23 cellular contexts compared by ENCODE assay signal in the genomic region with DNA sequence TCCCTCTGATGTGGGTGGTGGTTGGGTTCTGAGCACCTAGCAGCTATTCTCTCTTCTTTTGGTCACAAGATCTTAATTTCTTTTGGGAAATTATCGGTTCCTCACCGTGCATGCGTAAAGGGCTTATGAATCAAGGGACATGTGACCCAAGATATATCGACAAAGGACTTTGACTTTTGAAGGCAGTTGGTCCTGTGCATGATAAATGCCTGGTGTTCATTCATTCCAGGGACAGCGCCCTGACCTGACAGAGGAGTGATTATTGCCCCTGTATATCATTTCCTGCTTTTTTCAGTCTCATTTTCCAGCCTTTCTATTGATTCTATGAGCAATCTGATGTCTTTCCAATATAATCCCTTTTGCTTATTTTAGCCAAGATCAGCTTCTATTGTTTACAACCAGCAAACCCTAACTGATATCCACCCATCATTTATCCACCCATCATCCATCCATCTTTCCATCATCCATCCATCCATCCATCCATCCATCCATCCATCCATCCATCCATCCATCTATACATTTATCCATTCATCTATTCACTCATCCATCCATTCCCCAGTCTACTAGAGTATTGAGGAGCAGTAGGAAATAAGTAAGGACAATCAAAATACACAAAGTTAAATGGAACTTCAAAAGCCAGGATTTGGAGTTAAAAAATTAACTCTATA. TPM values are rescaled to one million over a fixed set of nuclear protein-coding genes. Genes with fewer than 3 reads are reported as not detected.
DNase-seq lines count a peak whose midpoint lies in the region; ATAC-seq, FAIRE-seq and TF ChIP-seq lines count a peak whose summit lies in the region.
"Had no signal": no experiment of that assay in that cellular context is flagged by ENCODE, and none has a peak within 500 bp of the region (broad histone marks: within the 10 kb centered on the region; RNA-seq: fewer than 3 reads in every experiment).

No MANE protein-coding gene starts in this region.

- ATAC-seq in A549 (no peak; a peak in 1 of 6 replicates), mucosa of descending colon (peak; percentile 58), GM21717 (IDR thresholded peaks at IDR 0.05; ENCODE audit: unreplicated experiment) (no peak)
- ATAC-seq: Right ventricle myocardium inferior had no signal

- POLR2A ChIA-PET in A549 (lab: Yijun Ruan, JAX): no interaction called here

- H3K9ac ChIP-seq in astrocyte (ENCODE audit: low read length): peak overlapping the region; percentile 47

- TF ChIP-seq RAD21 in A549 (conservative IDR thresholded peaks at IDR 0.05 in 1 of 2, IDR thresholded peaks at IDR 0.05 in 1 of 2): no peak

- intact Hi-C loops in mucosa of descending colon (cut with DNase I, micrococcal nuclease): no loop called here

- no peaks in the 10 kb centered on the region for H3K9me3 ChIP-seq in A549
- no peaks in the 10 kb centered on the region for H3K9me3 ChIP-seq in astrocyte (ENCODE audit: insufficient read depth, low read depth, low read length)
- H3K9me3 ChIP-seq in mucosa of descending colon: no peaks in the 10 kb centered on the region

- H3K27me3 Mint-ChIP-seq in HFFc6 (ENCODE audit: insufficient read depth): no peaks in the 10 kb centered on the region
- H3K27me3 Mint-ChIP-seq in astrocyte (ENCODE audit: low read depth, unreplicated experiment): peaks cover 12% of the 10 kb centered on the region

- H3K36me3 ChIP-seq in astrocyte (ENCODE audit: insufficient read depth, low read length): no peaks in the 10 kb centered on the region
- H3K36me3 ChIP-seq in mucosa of descending colon (ENCODE audit: low read depth): no peaks in the 10 kb centered on the region

- no peak for TF ChIP-seq EP300 in A549 (IDR thresholded peaks at IDR 0.05)

- H3K36me3 Mint-ChIP-seq in HFFc6 (ENCODE audit: low read depth) (no peaks in the 10 kb centered on the region), astrocyte (ENCODE audit: low read depth, unreplicated experiment) (no peaks in the 10 kb centered on the region)
- H3K36me3 Mint-ChIP-seq: CD8-positive, alpha-beta memory T cell had no signal

- no peaks in the 10 kb centered on the region for H3K79me2 ChIP-seq in astrocyte (ENCODE audit: insufficient read depth, low read length)

- peaks cover 24% of the 10 kb centered on the region; the same call in 1 of the 2 replicates for H3K4me1 Mint-ChIP-seq in HFFc6 (ENCODE audit: low read depth)
- H3K4me1 Mint-ChIP-seq in astrocyte (ENCODE audit: low read depth, unreplicated experiment): peaks cover 4% of the 10 kb centered on the region
- H3K4me1 Mint-ChIP-seq: CD8-positive, alpha-beta memory T cell had no signal

- H3K27ac Mint-ChIP-seq in HFFc6 (peak overlapping the region; percentile 67; the same call in 1 of the 2 replicates), astrocyte (ENCODE audit: unreplicated experiment) (no peak overlapping the region)
- H3K27ac Mint-ChIP-seq: CD8-positive, alpha-beta memory T cell had no signal

- H3K27me3 ChIP-seq in astrocyte (ENCODE audit: insufficient read depth, low read length): no peaks in the 10 kb centered on the region

- peak overlapping the region; percentile 1 for H2AFZ ChIP-seq in astrocyte (ENCODE audit: low read depth, low read length)

- H3K9me3 Mint-ChIP-seq in HFFc6 (peaks cover 19% of the 10 kb centered on the region), astrocyte (ENCODE audit: unreplicated experiment) (peaks cover 2% of the 10 kb centered on the region)

- peak overlapping the region; percentile 56 to 78 for H3K27ac ChIP-seq in A549
- peak overlapping the region; percentile 53 for H3K27ac ChIP-seq in astrocyte (ENCODE audit: low read depth, low read length)
- H3K27ac ChIP-seq: HL-60 had no signal

- peaks cover 23% of the 10 kb centered on the region for H3K4me1 ChIP-seq in A549
- peaks cover 13% of the 10 kb centered on the region for H3K4me1 ChIP-seq in astrocyte (ENCODE audit: insufficient read depth, low read length)
- no peaks in the 10 kb centered on the region for H3K4me1 ChIP-seq in mucosa of descending colon (ENCODE audit: low read depth)

- FAIRE-seq in A549 (lab: Jason Lieb, UNC) (no peak), astrocyte (lab: Jason Lieb, UNC) (no peak)
- FAIRE-seq: D721Med, GM12891, GM19239 had no signal

- no peak overlapping the region for H3K4me3 Mint-ChIP-seq in HFFc6
- no peak overlapping the region for H3K4me3 Mint-ChIP-seq in astrocyte (ENCODE audit: unreplicated experiment)
- H3K4me3 Mint-ChIP-seq: CD8-positive, alpha-beta memory T cell had no signal

- DNase-seq in A549 (ENCODE audit: low read depth in 1 of 2, low spot score in 1 of 2): no peak
- DNase-seq in HFFc6: no peak
- no peak for DNase-seq in astrocyte (ENCODE audit: low read depth)
- DNase-seq in mucosa of descending colon: no peak
- no peak for DNase-seq in glomerular visceral epithelial cell (ENCODE audit: extremely low spot score)
- no peak for DNase-seq in activated effector memory CD4-positive, alpha-beta T cell treated with anti-CD3 and anti-CD28 coated beads, Interleukin-2, amount 50 U/mL, for 16 hours
- DNase-seq: C1 segment of cervical spinal cord; CD8-positive, alpha-beta memory T cell; GOT3; NCI-H1417 treated with DMSO at 0.1 percent for 48 hours; NCI-H187 treated with DMSO at 0.1 percent for 48 hours; NCI-H524; NCI-H82 had no signal

- TF ChIP-seq POLR2A in A549 (IDR thresholded peaks at IDR 0.05; ENCODE audit: low read length): no peak

- H4K20me1 ChIP-seq in astrocyte (ENCODE audit: insufficient read depth, low read length): peaks cover 3% of the 10 kb centered on the region

- no peak overlapping the region for H3K4me3 ChIP-seq in A549
- no peak overlapping the region for H3K4me3 ChIP-seq in astrocyte (ENCODE audit: insufficient read depth, low read depth, low read length)
- no peak overlapping the region for H3K4me3 ChIP-seq in mucosa of descending colon

- 67% methylated on average over 5 of the region's 5 CpGs for WGBS in A549 (ENCODE audit: missing lambda C conversion rate)

- H3K4me2 ChIP-seq in A549 (peak overlapping the region; percentile 68), astrocyte (ENCODE audit: low read length) (peak overlapping the region; percentile 73)

- TF ChIP-seq CTCF in A549 (IDR thresholded peaks at IDR 0.05): no peak
- no peak for TF ChIP-seq CTCF in HFFc6 (IDR thresholded peaks at IDR 0.05)
- no peak for TF ChIP-seq CTCF in astrocyte (IDR thresholded peaks at IDR 0.05; ENCODE audit: insufficient read depth, low read depth, low read length)
- TF ChIP-seq CTCF in mucosa of descending colon (IDR thresholded peaks at IDR 0.05): no peak

- CTCF ChIA-PET in A549 (lab: Yijun Ruan, JAX): interaction anchor here (0.9 to 3.5 kb wide), 5 partner anchors 10 to 269 kb away, joined by 3 to 20 read pairs (median 4); a partner anchor contains a TSS

TF ChIP-seq in A549, 52 proteins besides CTCF, POLR2A, EP300 and RAD21:
- TF ChIP-seq, protein P1, sequence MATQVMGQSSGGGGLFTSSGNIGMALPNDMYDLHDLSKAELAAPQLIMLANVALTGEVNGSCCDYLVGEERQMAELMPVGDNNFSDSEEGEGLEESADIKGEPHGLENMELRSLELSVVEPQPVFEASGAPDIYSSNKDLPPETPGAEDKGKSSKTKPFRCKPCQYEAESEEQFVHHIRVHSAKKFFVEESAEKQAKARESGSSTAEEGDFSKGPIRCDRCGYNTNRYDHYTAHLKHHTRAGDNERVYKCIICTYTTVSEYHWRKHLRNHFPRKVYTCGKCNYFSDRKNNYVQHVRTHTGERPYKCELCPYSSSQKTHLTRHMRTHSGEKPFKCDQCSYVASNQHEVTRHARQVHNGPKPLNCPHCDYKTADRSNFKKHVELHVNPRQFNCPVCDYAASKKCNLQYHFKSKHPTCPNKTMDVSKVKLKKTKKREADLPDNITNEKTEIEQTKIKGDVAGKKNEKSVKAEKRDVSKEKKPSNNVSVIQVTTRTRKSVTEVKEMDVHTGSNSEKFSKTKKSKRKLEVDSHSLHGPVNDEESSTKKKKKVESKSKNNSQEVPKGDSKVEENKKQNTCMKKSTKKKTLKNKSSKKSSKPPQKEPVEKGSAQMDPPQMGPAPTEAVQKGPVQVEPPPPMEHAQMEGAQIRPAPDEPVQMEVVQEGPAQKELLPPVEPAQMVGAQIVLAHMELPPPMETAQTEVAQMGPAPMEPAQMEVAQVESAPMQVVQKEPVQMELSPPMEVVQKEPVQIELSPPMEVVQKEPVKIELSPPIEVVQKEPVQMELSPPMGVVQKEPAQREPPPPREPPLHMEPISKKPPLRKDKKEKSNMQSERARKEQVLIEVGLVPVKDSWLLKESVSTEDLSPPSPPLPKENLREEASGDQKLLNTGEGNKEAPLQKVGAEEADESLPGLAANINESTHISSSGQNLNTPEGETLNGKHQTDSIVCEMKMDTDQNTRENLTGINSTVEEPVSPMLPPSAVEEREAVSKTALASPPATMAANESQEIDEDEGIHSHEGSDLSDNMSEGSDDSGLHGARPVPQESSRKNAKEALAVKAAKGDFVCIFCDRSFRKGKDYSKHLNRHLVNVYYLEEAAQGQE (IDR thresholded peaks at IDR 0.05): no peak
- TF ChIP-seq HOXB5 (CRISPR knock-in tag; IDR thresholded peaks at IDR 0.05) (no peak), ESRRA (IDR thresholded peaks at IDR 0.05; ENCODE audit: borderline replicate concordance, low read length) (no peak), NPAS2 (CRISPR knock-in tag; IDR thresholded peaks at IDR 0.05; ENCODE audit: borderline replicate concordance) (no peak), KDM1A (IDR thresholded peaks at IDR 0.05; ENCODE audit: low read depth) (no peak), SREBF2 (IDR thresholded peaks at IDR 0.05) (no peak), ZC3H11A (IDR thresholded peaks at IDR 0.05) (no peak)

RNA-seq across cellular contexts. Expression of a gene that starts 25.1 kb away (rescaled TPM):
- polyA plus RNA-seq in A549 (2011; rRNA removed): 1.9 and 2.2 TPM in 2 replicates
- 1.0 and 1.5 TPM in 2 replicates for polyA plus RNA-seq in A549 (2012; cell fraction: cytosol; rRNA removed)
- 1.3 and 1.7 TPM in 2 replicates for polyA plus RNA-seq in A549 (2012; cell fraction: nucleus; rRNA removed)
- 1.5 to 1.9 TPM (median 1.6 TPM) in 3 replicates for polyA plus RNA-seq in A549 (2017; fragmentation: RNase III; extraction: RNeasy Plus Mini Kit Qiagen cat#74134 plus additional on column Dnase treatment)
- polyA minus RNA-seq in A549 (2011; rRNA and poly(A)+ RNA removed): 2.8 and 3.7 TPM in 2 replicates
- total RNA-seq in HFFc6 (2021; fragmentation: NEBNext Ultra II Directional; extraction: Animal tissue kit (Norgen Biotek cat#: 25700)): not detected
- total RNA-seq in astrocyte: 0.36 TPM in 1 of 2 replicates, not detected in the other
- 1 to 10 TPM in 1 of 3 donors, under 1 TPM in 2; 0.84 to 4.6 (median 0.98) TPM for total RNA-seq in mucosa of descending colon
- total RNA-seq: A172; CD8-positive, alpha-beta memory T cell; HT1080; M059J; Right ventricle myocardium inferior; SK-MEL-5 had no signal
- polyA plus RNA-seq: CD8-positive, alpha-beta memory T cell had no signal
